14 cellular contexts compared by ENCODE assay signal in genomic region chr10:132469197-132469942, GRCh38.
DNase-seq lines count a peak whose midpoint lies in the region; ATAC-seq and TF ChIP-seq lines count a peak whose summit lies in the region.
"Had no signal": no experiment of that assay in that cellular context is flagged by ENCODE, and none has a peak within 500 bp of the region (broad histone marks: within the 10 kb centered on the region; RNA-seq: fewer than 3 reads in every experiment).

No MANE protein-coding gene starts in this region.

- TF ChIP-seq EP300 in esophagus muscularis mucosa (IDR thresholded peaks at IDR 0.05), result no peak

- H3K27me3 ChIP-seq in heart left ventricle (no peaks in the 10 kb centered on the region), esophagus muscularis mucosa (no peaks in the 10 kb centered on the region), neural progenitor cell (no peaks in the 10 kb centered on the region)

- no peak overlapping the region for H3K9ac ChIP-seq in neural progenitor cell

- H3K4me3 ChIP-seq in heart left ventricle (no peak overlapping the region), esophagus muscularis mucosa (peak overlapping the region in 1 of 4 donors; percentile 16), neural progenitor cell (no peak overlapping the region)
- H3K4me3 ChIP-seq: GM23338 had no signal

- no peak for TF ChIP-seq POLR2A in heart left ventricle (IDR thresholded peaks at IDR 0.05)
- no peak for TF ChIP-seq POLR2A in esophagus muscularis mucosa (IDR thresholded peaks at IDR 0.05; ENCODE audit: low read depth)

- intact Hi-C loops in heart left ventricle (cut with DNase I), result loop anchor here in 3 of 10 donors (5.0 kb wide), 3 partner anchors 33 to 48 kb away; no protein-coding TSS in a partner anchor
- intact Hi-C loops in cardiac septum (cut with DNase I), result no loop called here
- intact Hi-C loops in esophagus muscularis mucosa (cut with DNase I), result loop anchor here (5.0 kb wide), 1 partner anchor 48 kb away; no protein-coding TSS in a partner anchor

- no peaks in the 10 kb centered on the region for H4K20me1 ChIP-seq in neural progenitor cell (ENCODE audit: low read depth)

- peak overlapping the region; percentile 92 for H3K27ac Mint-ChIP-seq in neural progenitor cell
- H3K27ac Mint-ChIP-seq: GM23338 had no signal

- WGBS in heart left ventricle, 4 donors, result 50 to 58% (median 53%) methylated on average over 16 to 21 of the region's 21 CpGs
- WGBS in esophagus muscularis mucosa, result 62% methylated on average over 17 of the region's 21 CpGs

- H3K4me1 Mint-ChIP-seq in neural progenitor cell, result peaks cover 18% of the 10 kb centered on the region

- DNase-seq in heart left ventricle, result peak in 4 of 5 donors; percentile 25 to 75 (median 54)
- no peak for DNase-seq in cardiac septum (ENCODE audit: low spot score)
- DNase-seq in esophagus muscularis mucosa (ENCODE audit: extremely low spot score), result no peak
- no peak for DNase-seq in neural progenitor cell (ENCODE audit: low spot score)
- DNase-seq in NCI-H187 treated with DMSO at 0.1 percent for 48 hours (lab: John Stamatoyannopoulos, UW), result no peak
- DNase-seq in NCI-H82 (lab: John Stamatoyannopoulos, UW), result no peak
- DNase-seq in H4 (ENCODE audit: low spot score), result no peak
- no peak for DNase-seq in activated CD8-positive, alpha-beta memory T cell treated with anti-CD3 and anti-CD28 coated beads for 24 hours
- DNase-seq: activated naive CD4-positive, alpha-beta T cell; DND-41; naive B cell; NCI-H510A; SIG-M5 had no signal

- peaks cover 13% of the 10 kb centered on the region for H3K9me3 Mint-ChIP-seq in neural progenitor cell

- no peak overlapping the region for H2AFZ ChIP-seq in neural progenitor cell (replicated peaks)
- H2AFZ ChIP-seq: GM23338 had no signal

- H3K27ac ChIP-seq in heart left ventricle (peak overlapping the region in 9 of 12 donors; percentile 10 to 79 (median 26)), esophagus muscularis mucosa (replicated peaks in 1 of 4) (peak overlapping the region; percentile 83 to 100 (median 97)), neural progenitor cell (no peak overlapping the region)

- peak overlapping the region; percentile 34 for H3K4me3 Mint-ChIP-seq in neural progenitor cell
- H3K4me3 Mint-ChIP-seq: GM23338, naive B cell had no signal

- no peaks in the 10 kb centered on the region for H3K36me3 ChIP-seq in heart left ventricle
- H3K36me3 ChIP-seq in esophagus muscularis mucosa, result no peaks in the 10 kb centered on the region
- H3K36me3 ChIP-seq in neural progenitor cell, result no peaks in the 10 kb centered on the region

- peaks cover 3% of the 10 kb centered on the region for H3K36me3 Mint-ChIP-seq in neural progenitor cell

- no peaks in the 10 kb centered on the region for H3F3A ChIP-seq in neural progenitor cell (ENCODE audit: low read depth)

- H3K79me2 ChIP-seq in neural progenitor cell (ENCODE audit: low read depth), result no peaks in the 10 kb centered on the region

- H3K4me2 ChIP-seq in neural progenitor cell, result no peak overlapping the region
- H3K4me2 ChIP-seq: GM23338 had no signal

- peak in 2 of 4 donors; percentile 9 to 47 for ATAC-seq in heart left ventricle
- ATAC-seq: GM23338 had no signal

- H3K27me3 Mint-ChIP-seq in neural progenitor cell (ENCODE audit: insufficient read depth, low read depth), result peaks cover 9% of the 10 kb centered on the region

- H3K9me3 ChIP-seq in heart left ventricle (peaks cover 0 to 10% (median 0%) of the 10 kb centered on the region in 12 donors), esophagus muscularis mucosa (peaks cover 0 to 11% (median 0%) of the 10 kb centered on the region in 4 donors), neural progenitor cell (ENCODE audit: low read depth) (no peaks in the 10 kb centered on the region)

- peaks cover 0 to 54% (median 21%) of the 10 kb centered on the region in 12 donors for H3K4me1 ChIP-seq in heart left ventricle
- H3K4me1 ChIP-seq in esophagus muscularis mucosa, result peaks cover 46 to 68% (median 64%) of the 10 kb centered on the region in 4 donors
- H3K4me1 ChIP-seq in neural progenitor cell, result no peaks in the 10 kb centered on the region

- TF ChIP-seq CTCF in heart left ventricle (IDR thresholded peaks at IDR 0.05), result no peak
- no peak for TF ChIP-seq CTCF in esophagus muscularis mucosa (IDR thresholded peaks at IDR 0.05)
- no peak for TF ChIP-seq CTCF in neural progenitor cell (IDR thresholded peaks at IDR 0.05)

Comparison
In these comparisons a context has a peak if more than half of its experiments do, and no peak if none do; other contexts are left out.
1. DNase-seq: peak in heart left ventricle (4 of 5); none in cardiac septum (single experiment), esophagus muscularis mucosa (single experiment), neural progenitor cell (single experiment), NCI-H187 treated with DMSO at 0.1 percent for 48 hours (single experiment), NCI-H82 (single experiment), H4 (single experiment) and activated CD8-positive, alpha-beta memory T cell treated with anti-CD3 and anti-CD28 coated beads for 24 hours (single experiment).